Comparison of ENCODE assay signal across 11 cellular contexts in the genomic region with DNA sequence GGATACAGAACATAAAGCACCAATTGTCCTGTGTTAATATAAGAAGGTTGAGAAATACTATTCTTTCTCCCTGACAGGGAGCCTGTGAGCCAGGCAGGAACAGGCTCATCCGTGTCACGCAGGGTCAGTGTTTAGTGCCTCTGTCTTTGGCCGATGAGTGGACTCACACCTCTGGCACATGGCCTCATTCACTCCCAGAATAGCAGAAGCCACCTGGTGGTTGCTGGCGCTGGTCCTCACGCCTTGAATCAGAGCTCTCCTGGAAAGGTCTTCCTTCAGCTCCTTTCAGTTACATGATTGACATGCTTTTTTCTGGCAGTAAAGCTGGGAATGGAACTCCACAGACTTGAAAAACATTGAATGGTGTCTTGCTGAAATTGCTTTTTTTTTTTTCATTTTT. TPM values are rescaled to one million over a fixed set of nuclear protein-coding genes. Genes with fewer than 3 reads are reported as not detected.
DNase-seq lines count a peak whose midpoint lies in the region; ATAC-seq and TF ChIP-seq lines count a peak whose summit lies in the region.
"Had no signal": no experiment of that assay in that cellular context is flagged by ENCODE, and none has a peak within 500 bp of the region (broad histone marks: within the 10 kb centered on the region; RNA-seq: fewer than 3 reads in every experiment).

No MANE protein-coding gene starts in this region.

- DNase-seq in DMS 273 treated with DMSO at 0.1 percent for 48 hours (lab: John Stamatoyannopoulos, UW) (peak; percentile 4), NCI-H1092 (lab: John Stamatoyannopoulos, UW) (peak; percentile 60), breast epithelium (ENCODE audit: low spot score in 2 of 2) (peak; percentile 53 to 84), right lobe of liver (peak; percentile 66 to 74 (median 73)), dedifferentiated amniotic fluid mesenchymal stem cell (ENCODE audit: extremely low spot score) (no peak), NCI-H1436 (lab: John Stamatoyannopoulos, UW) (no peak)
- DNase-seq in NK-92 treated with Interleukin-12 subunit alpha and Interleukin-12 subunit beta, amount 100 ng/mL, for 24 hours (lab: John Stamatoyannopoulos, UW): no peak
- DNase-seq: activated CD4-positive, alpha-beta T cell treated with anti-CD3 and anti-CD28 coated beads, Interleukin-2, amount 50 U/mL, for 1 hour; MV-4-11 had no signal

- H3K4me3 ChIP-seq in breast epithelium (no peak overlapping the region), right lobe of liver (no peak overlapping the region)
- H3K4me3 ChIP-seq: lung had no signal

- peak overlapping the region; percentile 62 to 68 for H3K27ac ChIP-seq in breast epithelium
- no peak overlapping the region for H3K27ac ChIP-seq in right lobe of liver

- H3K36me3 ChIP-seq in breast epithelium (no peaks in the 10 kb centered on the region), right lobe of liver (no peaks in the 10 kb centered on the region)

- intact Hi-C loops in breast epithelium (cut with DNase I; ENCODE audit: low total_unique reads) (no loop called here), right lobe of liver (cut with DNase I) (no loop called here)

- H3K4me1 ChIP-seq in breast epithelium (no peaks in the 10 kb centered on the region), right lobe of liver (no peaks in the 10 kb centered on the region)

- ATAC-seq in right lobe of liver (peak; percentile 78 to 100 (median 96)), GM18907 (IDR thresholded peaks at IDR 0.05; ENCODE audit: unreplicated experiment) (no peak)

- no peak for TF ChIP-seq POLR2A in breast epithelium (IDR thresholded peaks at IDR 0.05)
- no peak for TF ChIP-seq POLR2A in right lobe of liver (IDR thresholded peaks at IDR 0.05)

- peak in 2 of 3 donors; percentile 10 to 59 for TF ChIP-seq CTCF in breast epithelium (IDR thresholded peaks at IDR 0.05)
- peak; percentile 37 to 48 (median 40) for TF ChIP-seq CTCF in right lobe of liver (IDR thresholded peaks at IDR 0.05)

- H3K9me3 ChIP-seq in breast epithelium (no peaks in the 10 kb centered on the region), right lobe of liver (no peaks in the 10 kb centered on the region)

- 18% methylated on average over 5 of the region's 5 CpGs for WGBS in right lobe of liver (ENCODE audit: insufficient coverage, low coverage, low lambda C conversion rate, missing lambda C conversion rate)

- H3K27me3 ChIP-seq in breast epithelium (no peaks in the 10 kb centered on the region), right lobe of liver (no peaks in the 10 kb centered on the region)

RNA-seq across cellular contexts. Expression of a gene that starts 28.1 kb away (rescaled TPM):
- under 1 TPM in 1 of 3 donors, not detected in 2; under 0.01 TPM for total RNA-seq in breast epithelium
- not detected for total RNA-seq in right lobe of liver

Comparison
In these comparisons a context has a peak if more than half of its experiments do, and no peak if none do; other contexts are left out.
1. DNase-seq: peak in DMS 273 treated with DMSO at 0.1 percent for 48 hours (single experiment), NCI-H1092 (single experiment), breast epithelium (2 of 2) and right lobe of liver (3 of 3); none in dedifferentiated amniotic fluid mesenchymal stem cell (single experiment), NCI-H1436 (single experiment) and NK-92 treated with Interleukin-12 subunit alpha and Interleukin-12 subunit beta, amount 100 ng/mL, for 24 hours (single experiment).
2. H3K27ac ChIP-seq: peak in breast epithelium (2 of 2); none in right lobe of liver (0 of 3).